22 cellular contexts compared by ENCODE assay signal in the genomic region with DNA sequence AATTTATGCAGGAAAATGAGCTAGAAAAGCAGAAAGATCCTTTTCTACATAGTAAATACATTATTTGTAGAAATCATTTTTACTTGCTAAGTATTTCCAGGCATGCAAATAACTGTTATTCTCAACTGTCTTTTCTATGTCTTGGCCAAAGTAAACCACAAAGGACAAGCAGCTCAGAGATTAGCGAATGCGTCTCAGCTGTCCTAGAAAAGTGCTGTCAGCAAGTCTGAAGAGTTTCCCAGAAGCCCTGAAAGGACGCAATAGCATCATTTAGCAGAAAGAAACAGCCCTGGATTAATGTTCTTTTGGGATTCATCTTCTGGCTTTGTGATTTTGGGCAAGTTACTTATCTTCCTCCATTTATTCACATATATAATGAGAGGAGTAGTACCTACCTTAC.
"Had no signal": no experiment of that assay in that cellular context is flagged by ENCODE, and none has a peak within 500 bp of the region (broad histone marks: within the 10 kb centered on the region; RNA-seq: fewer than 3 reads in every experiment).

No MANE protein-coding gene starts in this region.

- H3K27ac ChIP-seq: colonic mucosa, gastroesophageal sphincter, lower lobe of right lung, parathyroid adenoma, prostate gland, right lobe of liver, spleen, stomach had no signal

- H3K4me3 ChIP-seq: colonic mucosa, gastroesophageal sphincter, lower lobe of right lung, prostate gland, right lobe of liver, spleen, stomach had no signal

- H3K9ac ChIP-seq: parathyroid adenoma had no signal

- H3K36me3 ChIP-seq: colonic mucosa, gastroesophageal sphincter, lower lobe of right lung, prostate gland, right lobe of liver, spleen, stomach had no signal

- DNase-seq: colonic mucosa; dermis blood vessel endothelial cell; foreskin fibroblast; glutamatergic neuron; islet precursor cell; lower lobe of right lung; mesenchymal stem cell; midbrain; naive B cell; right lobe of liver; spleen; stimulated activated CD4-positive, alpha-beta T cell treated with anti-CD3 and anti-CD28 coated beads, Interleukin-15, amount 100 ng/mL, for 24 hours; stimulated activated CD4-positive, alpha-beta T cell treated with anti-CD3 and anti-CD28 coated beads, Interleukin-1b, Interleukin-23, amount 100 ng/mL, for 48 hours; stimulated activated CD4-positive, alpha-beta T cell treated with anti-CD3 and anti-CD28 coated beads, Interleukin-4, amount 100 ng/mL, for 24 hours; stimulated activated naive CD4-positive, alpha-beta T cell; stomach; substantia nigra; trophoblast cell had no signal

- H2AFZ ChIP-seq: parathyroid adenoma had no signal

- H3K27me3 ChIP-seq: colonic mucosa, gastroesophageal sphincter, right lobe of liver, spleen, stomach had no signal

- ATAC-seq: gastroesophageal sphincter, left lobe of liver, lower lobe of right lung, right lobe of liver had no signal

- H3K79me2 ChIP-seq: parathyroid adenoma had no signal

- H3K9me3 ChIP-seq: colonic mucosa, gastroesophageal sphincter, lower lobe of right lung, prostate gland, right lobe of liver, spleen, stomach had no signal
